In genomic region chr3:157152438-157152837, GRCh38 we compare ENCODE assay signal across 16 cellular contexts. TPM values are rescaled to one million over a fixed set of nuclear protein-coding genes. Genes with fewer than 3 reads are reported as not detected.
DNase-seq lines count a peak whose midpoint lies in the region; ATAC-seq and TF ChIP-seq lines count a peak whose summit lies in the region.
"Had no signal": no experiment of that assay in that cellular context is flagged by ENCODE, and none has a peak within 500 bp of the region (broad histone marks: within the 10 kb centered on the region; RNA-seq: fewer than 3 reads in every experiment).

No MANE protein-coding gene starts in this region.

- H3K56ac ChIP-seq in IMR-90 (ENCODE audit: extremely low read depth, insufficient read depth, low read length): no peak overlapping the region

- in situ Hi-C loops in IMR-90 (cut with MboI; ENCODE audit: low sequenced_read_pairs): loop anchor here (25.0 kb wide), 1 partner anchor 1560 kb away; no protein-coding TSS in a partner anchor

- H3K36me3 ChIP-seq in IMR-90 (ENCODE audit: control insufficient read depth, insufficient read depth, low read length): peaks cover 54% of the 10 kb centered on the region
- H3K36me3 ChIP-seq in neutrophil: peaks cover 100% of the 10 kb centered on the region

- no peak overlapping the region for H3K4ac ChIP-seq in IMR-90 (ENCODE audit: low read depth, low read length)

- no peak overlapping the region for H2AK5ac ChIP-seq in IMR-90 (ENCODE audit: low read depth, low read length)

- DNase-seq in activated naive CD8-positive, alpha-beta T cell treated with anti-CD3 and anti-CD28 coated beads for 36 hours: no peak
- DNase-seq in IMR-90 (no peak), T-helper 17 cell (no peak), T-helper 2 cell (no peak), GM03348 (ENCODE audit: low spot score) (no peak)
- DNase-seq: CD8-positive, alpha-beta T cell; DMS153; NCI-H1694; NCI-H2081 treated with DMSO at 0.1 percent for 48 hours; NCI-H2171 treated with DMSO at 0.1 percent for 48 hours; NCI-H82; SJCRH30 had no signal

- intact Hi-C loops in IMR-90 (cut with micrococcal nuclease): no loop called here

- H2AK9ac ChIP-seq in IMR-90 (replicated peaks; ENCODE audit: low read depth, low read length, poor library complexity): no peak overlapping the region

- CTCF ChIA-PET in IMR-90 (lab: Yijun Ruan, JAX): interaction anchor here (2.3 kb wide), 1 partner anchor 11 kb away, joined by 5 read pairs; no protein-coding TSS in a partner anchor

- no peak overlapping the region for H2BK15ac ChIP-seq in IMR-90 (ENCODE audit: low read depth, low read length)

- TF ChIP-seq RAD21 in IMR-90 (IDR thresholded peaks at IDR 0.05; ENCODE audit: low read length): no peak

- TF ChIP-seq POLR2A in IMR-90 (IDR thresholded peaks at IDR 0.05; ENCODE audit: low read depth, low read length): peak; percentile 6; the same call in 1 of the 2 replicates

- H3K27me3 ChIP-seq in IMR-90 (ENCODE audit: control insufficient read depth, insufficient read depth, low read length) (no peaks in the 10 kb centered on the region), neutrophil (no peaks in the 10 kb centered on the region)
- H3K27me3 ChIP-seq: BLaER1, SJCRH30 had no signal

- peaks cover 77% of the 10 kb centered on the region for H3K4me1 Mint-ChIP-seq in activated naive CD8-positive, alpha-beta T cell (ENCODE audit: low read depth)
- peaks cover 58% of the 10 kb centered on the region for H3K4me1 Mint-ChIP-seq in activated naive CD8-positive, alpha-beta T cell treated with anti-CD3 and anti-CD28 coated beads for 36 hours
- peaks cover 39% of the 10 kb centered on the region for H3K4me1 Mint-ChIP-seq in T-helper 17 cell

- H2BK20ac ChIP-seq in IMR-90 (ENCODE audit: low read depth, low read length): no peak overlapping the region

- no CpG with 5 or more reads among the region's 2 CpGs for WGBS in IMR-90 (ENCODE audit: extremely low coverage in 2 of 2, insufficient read length in 1 of 2), 2 experiments

- H3K9me3 ChIP-seq in IMR-90 (ENCODE audit: control insufficient read depth, insufficient read depth, low read length) (no peaks in the 10 kb centered on the region), T-helper 17 cell (ENCODE audit: control insufficient read depth, low read length, poor library complexity, severe bottlenecking) (no peaks in the 10 kb centered on the region), neutrophil (no peaks in the 10 kb centered on the region)
- H3K9me3 ChIP-seq: BLaER1, SJCRH30 had no signal

- H3K4me3 ChIP-seq in IMR-90 (ENCODE audit: insufficient read depth, low read depth, low read length) (no peak overlapping the region), neutrophil (ENCODE audit: low read depth in 1 of 2, low read length in 1 of 2) (no peak overlapping the region)
- H3K4me3 ChIP-seq: BLaER1, SJCRH30 had no signal

- no peak overlapping the region for H2BK120ac ChIP-seq in IMR-90 (ENCODE audit: low read depth, low read length)

- H3K27me3 Mint-ChIP-seq in activated naive CD8-positive, alpha-beta T cell: no peaks in the 10 kb centered on the region
- H3K27me3 Mint-ChIP-seq in activated naive CD8-positive, alpha-beta T cell treated with anti-CD3 and anti-CD28 coated beads for 36 hours: no peaks in the 10 kb centered on the region
- H3K27me3 Mint-ChIP-seq in T-helper 17 cell: no peaks in the 10 kb centered on the region

- no peak overlapping the region for H3K23ac ChIP-seq in IMR-90 (ENCODE audit: low read depth, low read length)

- no peak overlapping the region for H4K8ac ChIP-seq in IMR-90 (ENCODE audit: low read depth in 2 of 2, low read length in 2 of 2)

- BruUV-seq in IMR-90 (replicated peaks; lab: Mats Ljungman, UMichigan): no TSS peak

- no peaks in the 10 kb centered on the region for H3K9me3 Mint-ChIP-seq in activated naive CD8-positive, alpha-beta T cell (ENCODE audit: low read depth)
- no peaks in the 10 kb centered on the region for H3K9me3 Mint-ChIP-seq in activated naive CD8-positive, alpha-beta T cell treated with anti-CD3 and anti-CD28 coated beads for 36 hours
- H3K9me3 Mint-ChIP-seq: CD8-positive, alpha-beta T cell had no signal

- H3K18ac ChIP-seq in IMR-90 (ENCODE audit: low read depth, low read length): no peak overlapping the region

- no peak overlapping the region for H2AFZ ChIP-seq in IMR-90 (replicated peaks; ENCODE audit: low read length, poor library complexity)

- H3K9me1 ChIP-seq in IMR-90 (ENCODE audit: insufficient read depth, low read length): peaks cover 3% of the 10 kb centered on the region

- no peak overlapping the region for H3K4me3 Mint-ChIP-seq in activated naive CD8-positive, alpha-beta T cell
- H3K4me3 Mint-ChIP-seq in activated naive CD8-positive, alpha-beta T cell treated with anti-CD3 and anti-CD28 coated beads for 36 hours: no peak overlapping the region
- no peak overlapping the region for H3K4me3 Mint-ChIP-seq in T-helper 17 cell
- H3K4me3 Mint-ChIP-seq: CD8-positive, alpha-beta T cell had no signal

- ATAC-seq in IMR-90 (ENCODE audit: low read depth) (no peak), T-helper 17 cell (no peak), HG03460 (IDR thresholded peaks at IDR 0.05; ENCODE audit: unreplicated experiment) (no peak)
- ATAC-seq: CD8-positive, alpha-beta T cell had no signal

- H2BK5ac ChIP-seq in IMR-90 (ENCODE audit: low read depth, low read length, poor library complexity, severe bottlenecking): no peak overlapping the region

- H3K4me2 ChIP-seq in IMR-90 (ENCODE audit: low read depth, low read length): no peak overlapping the region
- H3K4me2 ChIP-seq: BLaER1 had no signal

- POLR2A ChIA-PET in IMR-90 (lab: Charles Lee; ENCODE audit: unreplicated experiment): interaction anchor here (0.6 kb wide), 1 partner anchor 63 kb away, joined by 3 read pairs; no protein-coding TSS in a partner anchor

- no peak overlapping the region for H4K5ac ChIP-seq in IMR-90 (ENCODE audit: low read depth, low read length)

- no peak overlapping the region for H3K9ac ChIP-seq in IMR-90 (ENCODE audit: low read depth, low read length)
- H3K9ac ChIP-seq: BLaER1 had no signal

- peaks cover 30% of the 10 kb centered on the region for H3K36me3 Mint-ChIP-seq in activated naive CD8-positive, alpha-beta T cell
- peaks cover 67% of the 10 kb centered on the region for H3K36me3 Mint-ChIP-seq in activated naive CD8-positive, alpha-beta T cell treated with anti-CD3 and anti-CD28 coated beads for 36 hours
- H3K36me3 Mint-ChIP-seq in T-helper 17 cell (ENCODE audit: low read depth): peaks cover 8% of the 10 kb centered on the region

- peaks cover 21 to 47% of the 10 kb centered on the region in 2 experiments for H3K79me1 ChIP-seq in IMR-90 (ENCODE audit: low read depth in 1 of 2, low read length in 2 of 2)

- no peak overlapping the region for H3K27ac ChIP-seq in IMR-90 (ENCODE audit: insufficient read depth, low read length)
- H3K27ac ChIP-seq in neutrophil: peak overlapping the region; percentile 0
- H3K27ac ChIP-seq: BLaER1, SJCRH30 had no signal

- peak overlapping the region; percentile 70 for H3K27ac Mint-ChIP-seq in activated naive CD8-positive, alpha-beta T cell
- no peak overlapping the region for H3K27ac Mint-ChIP-seq in activated naive CD8-positive, alpha-beta T cell treated with anti-CD3 and anti-CD28 coated beads for 36 hours
- H3K27ac Mint-ChIP-seq in T-helper 17 cell: peak overlapping the region; percentile 99
- H3K27ac Mint-ChIP-seq: CD8-positive, alpha-beta T cell had no signal

- no peak overlapping the region for H3K14ac ChIP-seq in IMR-90 (replicated peaks; ENCODE audit: low read depth, low read length)

- H4K91ac ChIP-seq in IMR-90 (ENCODE audit: insufficient read depth, low read depth, low read length): no peak overlapping the region

- dilution Hi-C loops in IMR-90 (cut with HindIII; ENCODE audit: low sequenced_read_pairs, unreplicated experiment): no loop called here

- TF ChIP-seq CTCF in IMR-90 (conservative IDR thresholded peaks at IDR 0.05; ENCODE audit: low read depth, low read length) (no peak), neutrophil (IDR thresholded peaks at IDR 0.05) (no peak)

- peaks cover 77% of the 10 kb centered on the region for H4K20me1 ChIP-seq in IMR-90 (ENCODE audit: insufficient read depth, low read length)

- H3K4me1 ChIP-seq in IMR-90 (ENCODE audit: control insufficient read depth, insufficient read depth, low read length) (peaks cover 6% of the 10 kb centered on the region), neutrophil (ENCODE audit: control insufficient read depth in 1 of 2, insufficient read depth in 1 of 2, low read depth in 1 of 2, low read length in 1 of 2) (peaks cover 33% of the 10 kb centered on the region in 2 experiments)

TF ChIP-seq in IMR-90, 13 proteins besides CTCF, POLR2A, EP300 and RAD21 (continues in another document):
- TF ChIP-seq MAZ (IDR thresholded peaks at IDR 0.05; ENCODE audit: borderline replicate concordance, low read depth, low read length): no peak
- TF ChIP-seq MXI1 (IDR thresholded peaks at IDR 0.05; ENCODE audit: borderline replicate concordance, low read depth, low read length): no peak
- TF ChIP-seq USF2 (IDR thresholded peaks at IDR 0.05; ENCODE audit: low read depth, low read length): no peak
- TF ChIP-seq ELK1 (IDR thresholded peaks at IDR 0.05; ENCODE audit: borderline replicate concordance, low read depth, low read length): no peak
- TF ChIP-seq FOS (IDR thresholded peaks at IDR 0.05; ENCODE audit: low read depth, low read length): no peak
- no peak for TF ChIP-seq RFX5 (IDR thresholded peaks at IDR 0.05; ENCODE audit: low read depth, low read length)
- TF ChIP-seq MAFK (IDR thresholded peaks at IDR 0.05; ENCODE audit: low read depth, low read length): no peak

RNA-seq across cellular contexts. Expression of gene CCNL1, which starts 7.5 kb away (rescaled TPM):
- 100 to 1,000 TPM; 139 to 156 TPM for total RNA-seq in activated naive CD8-positive, alpha-beta T cell treated with anti-CD3 and anti-CD28 coated beads for 36 hours
- total RNA-seq in IMR-90 (2012; rRNA removed) (60.9 and 156 TPM in 2 replicates), T-helper 17 cell (1,000 to 10,000 TPM; 1,190 to 1,257 TPM)
- 70.4 and 83.3 TPM in 2 replicates for polyA plus RNA-seq in IMR-90 (2012; rRNA removed)
- 20.1 and 20.2 TPM in 2 replicates for polyA plus RNA-seq in IMR-90 (2012; cell fraction: cytosol; rRNA removed)
- polyA plus RNA-seq in IMR-90 (2012; cell fraction: nucleus; rRNA removed; ENCODE audit: low replicate concordance): 533 and 1,043 TPM in 2 replicates
